Comparison of ENCODE assay signal across 1 cellular context in genomic region chr5:89930591-89931383, GRCh38.
TF ChIP-seq lines count a peak whose summit lies in the region.

No MANE protein-coding gene starts in this region.

TF ChIP-seq in SK-N-SH treated with all-trans-retinoic acid at 6 μM for 48 hours, 23 proteins besides CTCF, POLR2A, EP300 and RAD21 (continued from another document):
- TF ChIP-seq CREB5 (CRISPR knock-in tag; IDR thresholded peaks at IDR 0.05; ENCODE audit: low read depth) (peak; percentile 25; the same call in 1 of the 2 replicates), ZNF8 (CRISPR knock-in tag; IDR thresholded peaks at IDR 0.05) (peak; percentile 12; the same call in 1 of the 2 replicates), RARB (CRISPR knock-in tag; IDR thresholded peaks at IDR 0.05) (no peak)
TF ChIP-seq in SK-N-SH treated with all-trans-retinoic acid at 6 μM for 48 hours: peak in this region for 3.
